ENCODE assay signal across 8 cellular contexts in the genomic region with DNA sequence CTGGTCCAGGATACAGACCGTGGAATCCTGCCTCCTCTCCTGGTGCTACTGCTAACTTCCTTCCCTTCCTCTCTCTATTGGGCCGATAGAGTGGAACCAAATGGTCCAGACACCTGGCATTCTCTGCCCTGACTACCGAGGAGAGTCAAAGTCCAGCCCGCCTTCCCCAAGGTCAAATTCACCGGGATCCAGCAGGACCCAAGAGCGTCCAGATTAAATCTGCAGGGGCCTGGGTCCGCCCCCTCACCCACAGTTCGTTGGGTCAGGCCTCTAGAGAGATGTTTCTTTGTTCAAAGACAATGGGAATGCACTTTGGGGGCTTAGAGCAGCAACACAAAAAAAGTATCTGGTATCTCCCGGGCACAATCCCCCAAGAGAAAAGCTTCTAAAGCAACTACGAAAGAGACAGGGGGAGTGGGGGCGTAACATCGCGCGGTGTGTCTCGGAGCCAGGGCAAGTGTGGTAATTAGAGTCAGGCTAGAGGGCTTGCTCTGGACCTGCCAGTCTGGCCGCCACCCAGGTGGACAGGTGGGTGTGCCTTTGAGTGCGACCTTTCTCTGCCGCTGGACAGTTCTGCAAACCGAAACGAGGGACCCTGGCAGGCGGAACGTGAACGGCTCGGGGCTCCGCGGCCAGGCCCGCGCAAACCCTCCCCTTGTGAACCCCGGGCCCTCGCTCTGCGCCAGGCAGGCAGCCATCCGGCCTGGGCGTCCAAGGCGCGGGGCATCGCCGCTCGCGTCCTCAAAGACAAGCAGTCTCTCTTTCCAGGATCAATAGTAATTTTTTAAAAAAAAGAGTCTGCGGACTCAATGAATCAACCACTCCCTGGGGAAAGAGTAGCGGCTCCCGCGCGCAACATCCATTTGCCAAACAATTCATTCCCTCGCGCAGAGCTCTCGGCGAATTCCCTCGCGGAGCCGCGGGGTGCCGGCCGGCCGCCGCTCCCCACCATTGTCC. TPM values are rescaled to one million over a fixed set of nuclear protein-coding genes. Genes with fewer than 3 reads are reported as not detected.
DNase-seq lines count a peak whose midpoint lies in the region; ATAC-seq and TF ChIP-seq lines count a peak whose summit lies in the region.

No MANE protein-coding gene starts in this region.

- TF ChIP-seq EP300 in upper lobe of left lung (IDR thresholded peaks at IDR 0.05) = no peak

- TF ChIP-seq POLR2A in upper lobe of left lung (IDR thresholded peaks at IDR 0.05) = no peak

- H3K4me1 Mint-ChIP-seq in activated CD8-positive, alpha-beta memory T cell treated with anti-CD3 and anti-CD28 coated beads, Interleukin-2, amount 10 ng/mL, durations not matched to agents 7 days and 5 days = peaks cover 19% of the 10 kb centered on the region
- H3K4me1 Mint-ChIP-seq in natural killer cell = peaks cover 25 to 30% of the 10 kb centered on the region in 2 donors

- H3K36me3 ChIP-seq in HAP-1 (replicated peaks) (peaks cover 3% of the 10 kb centered on the region; the same call in 1 of the 2 replicates), upper lobe of left lung (no peaks in the 10 kb centered on the region)

- TF ChIP-seq CTCF in natural killer cell (IDR thresholded peaks at IDR 0.05) = no peak
- no peak for TF ChIP-seq CTCF in upper lobe of left lung (IDR thresholded peaks at IDR 0.05)

- no peaks in the 10 kb centered on the region for H3K27me3 Mint-ChIP-seq in activated CD8-positive, alpha-beta memory T cell treated with anti-CD3 and anti-CD28 coated beads, Interleukin-2, amount 10 ng/mL, durations not matched to agents 7 days and 5 days
- peaks cover 0 to 5% of the 10 kb centered on the region in 2 donors for H3K27me3 Mint-ChIP-seq in natural killer cell (ENCODE audit: low read depth in 2 of 2)

- intact Hi-C loops in natural killer cell (cut with micrococcal nuclease) = loop anchor here (2.0 to 10.0 kb wide), 2 partner anchors 59 to 813 kb away; a partner anchor contains a TSS

- peak; percentile 48 for ATAC-seq in activated CD8-positive, alpha-beta memory T cell treated with anti-CD3 and anti-CD28 coated beads, Interleukin-2, amount 10 ng/mL, durations not matched to agents 7 days and 5 days
- ATAC-seq in esophagus mucosa (peak; percentile 31), natural killer cell (peak; percentile 35 to 60 (median 41)), upper lobe of left lung (ENCODE audit: low FRiP score in 2 of 2) (peak; percentile 35 to 61)

- WGBS in upper lobe of left lung, 2 donors = 3 to 4% methylated on average over 40 to 53 of the region's 56 CpGs

- CTCF ChIA-PET in activated CD8-positive, alpha-beta memory T cell treated with anti-CD3 and anti-CD28 coated beads, Interleukin-2, amount 10 ng/mL, durations not matched to agents 7 days and 5 days (lab: Charles Lee) = interaction anchor here (1.5 to 1.7 kb wide), 2 partner anchors 15 to 47 kb away, joined by 5 read pairs; no protein-coding TSS in a partner anchor

- H3K27me3 ChIP-seq in HAP-1 (ENCODE audit: low read depth) = no peaks in the 10 kb centered on the region
- no peaks in the 10 kb centered on the region for H3K27me3 ChIP-seq in upper lobe of left lung

- peak overlapping the region; percentile 80 for H3K4me3 Mint-ChIP-seq in activated CD8-positive, alpha-beta memory T cell treated with anti-CD3 and anti-CD28 coated beads, Interleukin-2, amount 10 ng/mL, durations not matched to agents 7 days and 5 days
- H3K4me3 Mint-ChIP-seq in natural killer cell = peak overlapping the region; percentile 94

- H3K9me3 ChIP-seq in HAP-1 (no peaks in the 10 kb centered on the region), upper lobe of left lung (no peaks in the 10 kb centered on the region)

- H3K27ac Mint-ChIP-seq in activated CD8-positive, alpha-beta memory T cell treated with anti-CD3 and anti-CD28 coated beads, Interleukin-2, amount 10 ng/mL, durations not matched to agents 7 days and 5 days = peak overlapping the region; percentile 46
- H3K27ac Mint-ChIP-seq in natural killer cell = peak overlapping the region; percentile 72 to 88

- no peaks in the 10 kb centered on the region for H3K36me3 Mint-ChIP-seq in activated CD8-positive, alpha-beta memory T cell treated with anti-CD3 and anti-CD28 coated beads, Interleukin-2, amount 10 ng/mL, durations not matched to agents 7 days and 5 days
- H3K36me3 Mint-ChIP-seq in natural killer cell = no peaks in the 10 kb centered on the region

- peak overlapping the region; percentile 83 to 95 (median 88) for H3K27ac ChIP-seq in upper lobe of left lung

- no peaks in the 10 kb centered on the region for H3K9me3 Mint-ChIP-seq in activated CD8-positive, alpha-beta memory T cell treated with anti-CD3 and anti-CD28 coated beads, Interleukin-2, amount 10 ng/mL, durations not matched to agents 7 days and 5 days (ENCODE audit: low read depth)
- no peaks in the 10 kb centered on the region for H3K9me3 Mint-ChIP-seq in natural killer cell

- H3K4me3 ChIP-seq in GM08714 (ENCODE audit: low read length) (peak overlapping the region; percentile 80), HAP-1 (peak overlapping the region; percentile 57), upper lobe of left lung (peak overlapping the region; percentile 83 to 94 (median 93))

- DNase-seq in HAP-1 (ENCODE audit: low spot score in 2 of 2) = peak; percentile 42 to 66
- peak; percentile 37 for DNase-seq in M059J (ENCODE audit: low read depth)
- peak; percentile 62 for DNase-seq in activated CD8-positive, alpha-beta memory T cell treated with anti-CD3 and anti-CD28 coated beads, Interleukin-2, amount 10 ng/mL, durations not matched to agents 7 days and 5 days
- DNase-seq in natural killer cell = peak; percentile 28
- DNase-seq in upper lobe of left lung = peak; percentile 53 to 89
- no peak for DNase-seq in amniotic stem cell (lab: John Stamatoyannopoulos, UW)

- peaks cover 17% of the 10 kb centered on the region for H3K4me1 ChIP-seq in HAP-1
- peaks cover 23 to 28% (median 25%) of the 10 kb centered on the region in 4 donors for H3K4me1 ChIP-seq in upper lobe of left lung

- in situ Hi-C loops in HAP-1 (cut with MboI; ENCODE audit: low sequenced_read_pairs) = no loop called here

RNA-seq across cellular contexts. Expression of a gene that starts 0.8 kb away (rescaled TPM):
- total RNA-seq in M059J (2014; rRNA removed; shearing (Covaris generic)) = 4.1 and 5.3 TPM in 2 replicates
- total RNA-seq in activated CD8-positive, alpha-beta memory T cell treated with anti-CD3 and anti-CD28 coated beads, Interleukin-2, amount 10 ng/mL, durations not matched to agents 7 days and 5 days = 1 to 10 TPM; 4.3 to 4.5 TPM
- 4.8 TPM for total RNA-seq in esophagus mucosa
- total RNA-seq in natural killer cell = 10 to 100 TPM in 2 of 3 donors, 1 to 10 TPM in 1; 6.5 to 16.2 (median 10.4) TPM
- total RNA-seq in upper lobe of left lung = 10 to 100 TPM in 1 of 6 donors, 1 to 10 TPM in 5; 3.0 to 24.1 (median 5.6) TPM
